ENCODE assay signal across 12 cellular contexts in genomic region chr1:158017800-158018595, GRCh38. TPM values are rescaled to one million over a fixed set of nuclear protein-coding genes. Genes with fewer than 3 reads are reported as not detected.
DNase-seq lines count a peak whose midpoint lies in the region; ATAC-seq, FAIRE-seq and TF ChIP-seq lines count a peak whose summit lies in the region.
"Had no signal": no experiment of that assay in that cellular context is flagged by ENCODE, and none has a peak within 500 bp of the region (broad histone marks: within the 10 kb centered on the region; RNA-seq: fewer than 3 reads in every experiment).

No MANE protein-coding gene starts in this region.

- no peak for FAIRE-seq in pancreas (lab: Jason Lieb, UNC)

- intact Hi-C loops in prostate gland (cut with DNase I) (no loop called here), pancreas (cut with DNase I) (no loop called here)

- H3K4me3 ChIP-seq in AG04450 (ENCODE audit: low read depth, low read length), result no peak overlapping the region
- no peak overlapping the region for H3K4me3 ChIP-seq in SJCRH30
- no peak overlapping the region for H3K4me3 ChIP-seq in prostate gland
- H3K4me3 ChIP-seq in pancreas, result no peak overlapping the region
- H3K4me3 ChIP-seq: BLaER1 had no signal

- POLR2A ChIA-PET in AG04450 (lab: Yijun Ruan, JAX), result interaction anchor here (0.7 to 3.6 kb wide), 2 partner anchors 8 to 27 kb away, joined by 3 to 65 read pairs; no protein-coding TSS in a partner anchor

- WGBS in prostate gland, result 76% methylated on average over 4 of the region's 4 CpGs
- 77 to 87% methylated on average over 4 of the region's 4 CpGs for WGBS in pancreas, 2 donors

- H3K4me1 ChIP-seq in SJCRH30 (peaks cover 68% of the 10 kb centered on the region), foreskin keratinocyte (peaks cover 70% of the 10 kb centered on the region), prostate gland (replicated peaks) (peaks cover 6% of the 10 kb centered on the region), pancreas (peaks cover 0 to 9% (median 0%) of the 10 kb centered on the region in 3 donors)

- TF ChIP-seq POLR2A in prostate gland (IDR thresholded peaks at IDR 0.05), result no peak

- H3K36me3 ChIP-seq in SJCRH30 (no peaks in the 10 kb centered on the region), prostate gland (no peaks in the 10 kb centered on the region), pancreas (no peaks in the 10 kb centered on the region)
- H3K36me3 ChIP-seq: BLaER1 had no signal

- TF ChIP-seq CTCF in AG04450 (IDR thresholded peaks at IDR 0.05; ENCODE audit: low read depth, low read length) (no peak), foreskin keratinocyte (conservative IDR thresholded peaks at IDR 0.05) (no peak), prostate gland (IDR thresholded peaks at IDR 0.05) (no peak), pancreas (IDR thresholded peaks at IDR 0.05) (no peak)

- no peak for ATAC-seq in foreskin keratinocyte
- ATAC-seq in HG03135 (IDR thresholded peaks at IDR 0.05; ENCODE audit: unreplicated experiment), result no peak
- no peak for ATAC-seq in pancreas

- CTCF ChIA-PET in AG04450 (lab: Charles Lee), result interaction anchor here (0.6 to 1.3 kb wide), 7 partner anchors 16 to 771 kb away, joined by 3 to 4 read pairs (median 3); no protein-coding TSS in a partner anchor

- H3K27ac ChIP-seq in AG04450 (ENCODE audit: low read depth, low read length) (peak overlapping the region; percentile 97), SJCRH30 (peak overlapping the region; percentile 98), foreskin keratinocyte (peak overlapping the region; percentile 68), prostate gland (peak overlapping the region; percentile 71 to 78), pancreas (peak overlapping the region in 2 of 4 donors; percentile 33 to 66)
- H3K27ac ChIP-seq: BLaER1, KMS-11 had no signal

- DNase-seq in AG04450 (ENCODE audit: low read depth, low spot score) (no peak), SJCRH30 (no peak), foreskin keratinocyte (no peak), prostate gland (ENCODE audit: low spot score) (no peak), HT-29 (ENCODE audit: low spot score) (no peak), NCI-H2081 treated with DMSO at 0.1 percent for 48 hours (lab: John Stamatoyannopoulos, UW) (no peak), pancreas (no peak)
- DNase-seq: NCI-H446, T-helper 1 cell had no signal

- H3K9me3 ChIP-seq in AG04450 (ENCODE audit: control insufficient read depth, insufficient read depth, low read length), result no peaks in the 10 kb centered on the region
- no peaks in the 10 kb centered on the region for H3K9me3 ChIP-seq in SJCRH30 (replicated peaks)
- no peaks in the 10 kb centered on the region for H3K9me3 ChIP-seq in prostate gland
- H3K9me3 ChIP-seq in pancreas, result no peaks in the 10 kb centered on the region
- H3K9me3 ChIP-seq: BLaER1 had no signal

- no peaks in the 10 kb centered on the region for H3K27me3 ChIP-seq in AG04450 (ENCODE audit: control insufficient read depth, insufficient read depth, low read length)
- H3K27me3 ChIP-seq in SJCRH30, result no peaks in the 10 kb centered on the region
- no peaks in the 10 kb centered on the region for H3K27me3 ChIP-seq in foreskin keratinocyte
- H3K27me3 ChIP-seq in prostate gland (replicated peaks; ENCODE audit: insufficient read depth), result no peaks in the 10 kb centered on the region
- H3K27me3 ChIP-seq in pancreas, result no peaks in the 10 kb centered on the region
- H3K27me3 ChIP-seq: BLaER1 had no signal

RNA-seq across cellular contexts. Expression of gene KIRREL1, which starts 24.6 kb away (rescaled TPM):
- polyA plus RNA-seq in AG04450 (2011; rRNA removed), result 42.3 and 53.7 TPM in 2 replicates
- 96.0 and 123 TPM in 2 replicates for polyA minus RNA-seq in AG04450 (2011; rRNA and poly(A)+ RNA removed)
- total RNA-seq in SJCRH30 (2014; rRNA removed; shearing (Covaris generic)), result 26.3 and 26.4 TPM in 2 replicates
- total RNA-seq in foreskin keratinocyte, result 73.1 and 81.4 TPM in 2 replicates
- 14.9 and 19.7 TPM in 2 replicates for polyA plus RNA-seq in foreskin keratinocyte
- 10 to 100 TPM; 18.6 to 50.2 TPM for total RNA-seq in prostate gland
- total RNA-seq in HT-29 (2014; rRNA removed; shearing (Covaris generic)), result 6.8 and 7.3 TPM in 2 replicates
- 10 to 100 TPM in 1 of 6 donors, 1 to 10 TPM in 5; 1.9 to 13.0 (median 4.9) TPM for total RNA-seq in pancreas
- 1 to 10 TPM; 2.5 to 3.8 TPM for polyA plus RNA-seq in pancreas
